In genomic region chr10:101851411-101852116, GRCh38 we compare ENCODE assay signal across 32 cellular contexts. TPM values are rescaled to one million over a fixed set of nuclear protein-coding genes. Genes with fewer than 3 reads are reported as not detected.
DNase-seq lines count a peak whose midpoint lies in the region; ATAC-seq and TF ChIP-seq lines count a peak whose summit lies in the region.
"Had no signal": no experiment of that assay in that cellular context is flagged by ENCODE, and none has a peak within 500 bp of the region (broad histone marks: within the 10 kb centered on the region; RNA-seq: fewer than 3 reads in every experiment).

No MANE protein-coding gene starts in this region.

- no peaks in the 10 kb centered on the region for H3K9me3 Mint-ChIP-seq in memory B cell
- H3K9me3 Mint-ChIP-seq: activated B cell treated with CpG ODN at 0.5 μM for 24 hours; activated naive CD8-positive, alpha-beta T cell treated with anti-CD3 and anti-CD28 coated beads, Interleukin-2, amount 50 U/mL, for 24 hours; activated T-cell treated with anti-CD3 and anti-CD28 coated beads, Interleukin-2, amount 50 U/mL, for 4 hours; brain; mesothelial cell of epicardium; naive B cell had no signal

- peaks cover 17% of the 10 kb centered on the region for H3K36me3 Mint-ChIP-seq in memory B cell
- H3K36me3 Mint-ChIP-seq: activated CD8-positive, alpha-beta memory T cell treated with anti-CD3 and anti-CD28 coated beads, Interleukin-2, amount 10 ng/mL, durations not matched to agents 7 days and 5 days had no signal

- WGBS in testis, 2 donors = 52 to 74% methylated on average over 4 of the region's 4 CpGs

- H3K27me3 ChIP-seq in adipocyte (replicated peaks; ENCODE audit: control insufficient read depth, insufficient read depth, low read length) (no peaks in the 10 kb centered on the region), testis (no peaks in the 10 kb centered on the region)
- H3K27me3 ChIP-seq: dorsolateral prefrontal cortex, esophagus squamous epithelium, MG63 had no signal

- H3K36me3 ChIP-seq in adipocyte (ENCODE audit: control insufficient read depth, insufficient read depth, low read length, severe bottlenecking) (no peaks in the 10 kb centered on the region), testis (ENCODE audit: low read depth, missing control alignments) (no peaks in the 10 kb centered on the region)
- H3K36me3 ChIP-seq: MG63 had no signal

- DNase-seq in adipocyte (ENCODE audit: low read depth) (no peak), fibroblast of the aortic adventitia (ENCODE audit: low read depth) (peak; percentile 72), memory B cell (ENCODE audit: low spot score in 2 of 2) (no peak), testis (peak; percentile 29), inferior parietal cortex (ENCODE audit: extremely low spot score) (no peak), NCI-H2081 (lab: John Stamatoyannopoulos, UW) (no peak)
- DNase-seq: activated B cell treated with CpG ODN at 0.5 μM for 24 hours; activated CD8-positive, alpha-beta memory T cell treated with anti-CD3 and anti-CD28 coated beads, Interleukin-2, amount 10 ng/mL, durations not matched to agents 7 days and 5 days; activated naive CD8-positive, alpha-beta T cell treated with anti-CD3 and anti-CD28 coated beads, Interleukin-2, amount 50 U/mL, for 24 hours; activated T-cell treated with anti-CD3 and anti-CD28 coated beads, Interleukin-2, amount 50 U/mL, for 4 hours; Caco-2; DMS53; esophagus squamous epithelium; MG63; naive B cell; NCI-H1105; NCI-H187 treated with DMSO at 0.1 percent for 48 hours; NCI-H2171 treated with DMSO at 0.1 percent for 48 hours; NCI-H510A; psoas muscle; RPMI8226; stimulated activated CD4-positive, alpha-beta T cell treated with anti-CD3 and anti-CD28 coated beads, Interleukin-15, amount 100 ng/mL, for 24 hours; stimulated activated CD4-positive, alpha-beta T cell treated with anti-CD3 and anti-CD28 coated beads, Interleukin-4, amount 100 ng/mL, for 4 hours had no signal

- intact Hi-C loops in testis (cut with DNase I; ENCODE audit: low total_unique reads) = no loop called here

- peaks cover 53% of the 10 kb centered on the region for H3K4me1 ChIP-seq in adipocyte (ENCODE audit: control insufficient read depth, insufficient read depth, low read length)
- H3K4me1 ChIP-seq in testis = peaks cover 2% of the 10 kb centered on the region
- H3K4me1 ChIP-seq: Caco-2, psoas muscle had no signal

- peaks cover 8% of the 10 kb centered on the region for H3K4me1 Mint-ChIP-seq in memory B cell
- H3K4me1 Mint-ChIP-seq: activated B cell treated with CpG ODN at 0.5 μM for 24 hours; activated naive CD8-positive, alpha-beta T cell treated with anti-CD3 and anti-CD28 coated beads, Interleukin-2, amount 50 U/mL, for 24 hours; mesothelial cell of epicardium had no signal

- TF ChIP-seq POLR2A in testis (IDR thresholded peaks at IDR 0.05) = no peak

- no peak overlapping the region for H3K27ac ChIP-seq in testis
- H3K27ac ChIP-seq: esophagus squamous epithelium, KMS-11, psoas muscle had no signal

- no peak overlapping the region for H3K4me3 ChIP-seq in adipocyte (ENCODE audit: low read length)
- H3K4me3 ChIP-seq in fibroblast of the aortic adventitia (ENCODE audit: low read depth, low read length) = no peak overlapping the region
- no peak overlapping the region for H3K4me3 ChIP-seq in testis
- H3K4me3 ChIP-seq: dorsolateral prefrontal cortex, esophagus squamous epithelium, MG63, psoas muscle had no signal

- no peak overlapping the region for H3K4me3 Mint-ChIP-seq in memory B cell
- H3K4me3 Mint-ChIP-seq: activated B cell treated with CpG ODN at 0.5 μM for 24 hours; activated CD8-positive, alpha-beta memory T cell treated with anti-CD3 and anti-CD28 coated beads, Interleukin-2, amount 10 ng/mL, durations not matched to agents 7 days and 5 days; activated naive CD8-positive, alpha-beta T cell treated with anti-CD3 and anti-CD28 coated beads, Interleukin-2, amount 50 U/mL, for 24 hours; activated T-cell treated with anti-CD3 and anti-CD28 coated beads, Interleukin-2, amount 50 U/mL, for 4 hours; brain; CD14-positive monocyte; mesothelial cell of epicardium; naive B cell had no signal

- ATAC-seq in memory B cell (ENCODE audit: low read depth) (no peak), HG03139 (IDR thresholded peaks at IDR 0.05; ENCODE audit: unreplicated experiment) (no peak), GM19397 (IDR thresholded peaks at IDR 0.05; ENCODE audit: unreplicated experiment) (no peak)
- ATAC-seq: activated CD8-positive, alpha-beta memory T cell treated with anti-CD3 and anti-CD28 coated beads, Interleukin-2, amount 10 ng/mL, durations not matched to agents 7 days and 5 days; activated naive CD8-positive, alpha-beta T cell treated with anti-CD3 and anti-CD28 coated beads, Interleukin-2, amount 50 U/mL, for 24 hours; activated T-cell treated with anti-CD3 and anti-CD28 coated beads, Interleukin-2, amount 50 U/mL, for 4 hours; left lobe of liver; psoas muscle had no signal

- H3K9ac ChIP-seq in adipocyte (ENCODE audit: low read length) = peak overlapping the region; percentile 55
- H3K9ac ChIP-seq: KMS-11 had no signal

- no peaks in the 10 kb centered on the region for H3K9me3 ChIP-seq in adipocyte (ENCODE audit: control insufficient read depth, low read length)
- no peaks in the 10 kb centered on the region for H3K9me3 ChIP-seq in testis
- H3K9me3 ChIP-seq: Caco-2, esophagus squamous epithelium, MG63, psoas muscle had no signal

- H3K27ac Mint-ChIP-seq in memory B cell = peak overlapping the region; percentile 36
- H3K27ac Mint-ChIP-seq: activated B cell treated with CpG ODN at 0.5 μM for 24 hours; activated CD8-positive, alpha-beta memory T cell treated with anti-CD3 and anti-CD28 coated beads, Interleukin-2, amount 10 ng/mL, durations not matched to agents 7 days and 5 days; activated naive CD8-positive, alpha-beta T cell treated with anti-CD3 and anti-CD28 coated beads, Interleukin-2, amount 50 U/mL, for 24 hours; mesothelial cell of epicardium had no signal

- no peaks in the 10 kb centered on the region for H3K27me3 Mint-ChIP-seq in memory B cell
- H3K27me3 Mint-ChIP-seq: activated B cell treated with CpG ODN at 0.5 μM for 24 hours; activated CD8-positive, alpha-beta memory T cell treated with anti-CD3 and anti-CD28 coated beads, Interleukin-2, amount 10 ng/mL, durations not matched to agents 7 days and 5 days; activated naive CD8-positive, alpha-beta T cell treated with anti-CD3 and anti-CD28 coated beads, Interleukin-2, amount 50 U/mL, for 24 hours; brain; naive B cell had no signal

- TF ChIP-seq CTCF in fibroblast of the aortic adventitia (IDR thresholded peaks at IDR 0.05; ENCODE audit: insufficient read depth, low read length) = no peak
- no peak for TF ChIP-seq CTCF in testis (IDR thresholded peaks at IDR 0.05)

RNA-seq across cellular contexts. Expression of gene KCNIP2, which starts 8.0 kb away (rescaled TPM):
- 0.82 and 1.2 TPM in 2 replicates for total RNA-seq in fibroblast of the aortic adventitia (ENCODE audit: low replicate concordance)
- total RNA-seq in testis = 1 to 10 TPM; 5.6 to 6.8 TPM
- polyA plus RNA-seq in testis (ENCODE audit: insufficient read depth, low read depth, low replicate concordance) = 5.1 TPM
- total RNA-seq: H4 had no signal

RNA-seq across cellular contexts. Expression of gene OGA, which starts 33.3 kb away (rescaled TPM):
- 93.7 and 165 TPM in 2 replicates for total RNA-seq in fibroblast of the aortic adventitia (ENCODE audit: low replicate concordance)
- 100 to 1,000 TPM; 161 to 215 TPM for total RNA-seq in testis
- polyA plus RNA-seq in testis (ENCODE audit: insufficient read depth, low read depth, low replicate concordance) = 93.3 TPM

Comparison
In these comparisons a context has a peak if more than half of its experiments do, and no peak if none do; other contexts are left out.
1. DNase-seq: peak in fibroblast of the aortic adventitia (single experiment) and testis (single experiment); none in adipocyte (single experiment), memory B cell (0 of 2), inferior parietal cortex (single experiment) and NCI-H2081 (0 of 2).